Comparison of ENCODE assay signal across 14 cellular contexts in genomic region chr1:182888736-182889531, GRCh38. TPM values are rescaled to one million over a fixed set of nuclear protein-coding genes. Genes with fewer than 3 reads are reported as not detected.
DNase-seq lines count a peak whose midpoint lies in the region; ATAC-seq and TF ChIP-seq lines count a peak whose summit lies in the region.
"Had no signal": no experiment of that assay in that cellular context is flagged by ENCODE, and none has a peak within 500 bp of the region (broad histone marks: within the 10 kb centered on the region; RNA-seq: fewer than 3 reads in every experiment).

No MANE protein-coding gene starts in this region.

- CTCF ChIA-PET in GM10248 (lab: Yijun Ruan, JAX) = interaction anchor here (1.4 to 1.8 kb wide), 6 partner anchors 9 to 106 kb away, joined by 3 to 5 read pairs (median 4); no protein-coding TSS in a partner anchor

- peak; percentile 29 for DNase-seq in AG08396 (ENCODE audit: low spot score)
- peak; percentile 18 for DNase-seq in ELR (ENCODE audit: low read depth)
- DNase-seq in fibroblast of villous mesenchyme (ENCODE audit: low read depth) = peak; percentile 51
- DNase-seq in T1000 (lab: John Stamatoyannopoulos, UW) = no peak
- DNase-seq in GM10248 (ENCODE audit: extremely low spot score) = no peak
- no peak for DNase-seq in NCI-H1930 (lab: John Stamatoyannopoulos, UW)
- DNase-seq: activated CD4-positive, alpha-beta T cell treated with anti-CD3 and anti-CD28 coated beads, Interleukin-2, amount 50 U/mL, for 48 hours; DMS 273 treated with DMSO at 0.1 percent for 48 hours; NCI-H1436 treated with DMSO at 0.1 percent for 48 hours; RPMI8226; small intestine had no signal

- peaks cover 65% of the 10 kb centered on the region for H3F3A ChIP-seq in SU-DHL-6 (ENCODE audit: insufficient read depth)

- no peaks in the 10 kb centered on the region for H3K9me2 ChIP-seq in SU-DHL-6 (replicated peaks; ENCODE audit: insufficient read depth, low read length)

- no peak overlapping the region for H3K9ac ChIP-seq in SU-DHL-6 (ENCODE audit: low read length)

- no peaks in the 10 kb centered on the region for H3K27me3 ChIP-seq in SU-DHL-6 (ENCODE audit: low read length)

- no peak overlapping the region for H3K4me2 ChIP-seq in SU-DHL-6 (ENCODE audit: low read depth, low read length, poor library complexity, severe bottlenecking)

- H3K4me3 ChIP-seq in SU-DHL-6 (ENCODE audit: insufficient read depth, low read length, poor library complexity, severe bottlenecking) (no peak overlapping the region), fibroblast of villous mesenchyme (ENCODE audit: low read depth, low read length) (no peak overlapping the region)
- H3K4me3 ChIP-seq: lung had no signal

- H3K27ac ChIP-seq in SU-DHL-6 (ENCODE audit: low read depth, low read length) = peak overlapping the region; percentile 50; the same call in 1 of the 2 replicates

- no peaks in the 10 kb centered on the region for H3K9me3 ChIP-seq in SU-DHL-6 (ENCODE audit: insufficient read depth, low read length)

- ATAC-seq in GM21526 (IDR thresholded peaks at IDR 0.05; ENCODE audit: low FRiP score, unreplicated experiment) = no peak

- H4K20me1 ChIP-seq in SU-DHL-6 (ENCODE audit: low read depth, low read length) = peaks cover 14% of the 10 kb centered on the region; the same call in 1 of the 2 replicates

- H3K36me3 ChIP-seq in SU-DHL-6 (ENCODE audit: low read length) = peaks cover 30% of the 10 kb centered on the region

- no peak overlapping the region for H2AFZ ChIP-seq in SU-DHL-6 (ENCODE audit: low read depth, low read length, severe bottlenecking)

- TF ChIP-seq CTCF in SU-DHL-6 (IDR thresholded peaks at IDR 0.05; ENCODE audit: insufficient read depth, low read length, poor library complexity, severe bottlenecking) = no peak
- no peak for TF ChIP-seq CTCF in fibroblast of villous mesenchyme (IDR thresholded peaks at IDR 0.05; ENCODE audit: insufficient read depth, low read depth, low read length)
- TF ChIP-seq CTCF in GM10248 (IDR thresholded peaks at IDR 0.05; ENCODE audit: control extremely low read depth, extremely low read depth, low read depth, missing control alignments) = no peak

- POLR2A ChIA-PET in GM10248 (lab: Yijun Ruan, JAX) = no interaction called here

- peaks cover 16% of the 10 kb centered on the region for H3K79me2 ChIP-seq in SU-DHL-6 (ENCODE audit: insufficient read depth, low read length)

RNA-seq across cellular contexts. Expression of gene DHX9, which starts 49.8 kb away (rescaled TPM):
- total RNA-seq in fibroblast of villous mesenchyme = 116 and 160 TPM in 2 replicates

Comparison
In these comparisons a context has a peak if more than half of its experiments do, and no peak if none do; other contexts are left out.
1. DNase-seq: peak in AG08396 (single experiment), ELR (single experiment) and fibroblast of villous mesenchyme (single experiment); none in T1000 (single experiment), GM10248 (single experiment) and NCI-H1930 (0 of 2).